ENCODE assay signal across 1 cellular context in genomic region chr12:56688129-56688845, GRCh38.
TF ChIP-seq lines count a peak whose summit lies in the region.

Gene PTGES3 (minus strand): TSS chr12:56688284. CDS start chr12:56687999, 285 bp downstream.

TF ChIP-seq in HepG2, 621 proteins besides CTCF, POLR2A, EP300 and RAD21 (continued from another document and continues in another):
- TF ChIP-seq NR1H2 (CRISPR knock-in tag; IDR thresholded peaks at IDR 0.05; ENCODE audit: borderline replicate concordance, low read depth) = 0 out of 2 replicates have a peak, but pooled peaks have one; percentile 2
- no peak for TF ChIP-seq NBN (conservative IDR thresholded peaks at IDR 0.05)
- no peak for TF ChIP-seq ZNF7 (CRISPR knock-in tag; IDR thresholded peaks at IDR 0.05)
- TF ChIP-seq ATF1 (CRISPR knock-in tag; IDR thresholded peaks at IDR 0.05) = peak; percentile 81
- TF ChIP-seq E2F2 (CRISPR knock-in tag; IDR thresholded peaks at IDR 0.05; ENCODE audit: borderline replicate concordance) = peak; percentile 69; the same call in 1 of the 2 replicates
- TF ChIP-seq ZKSCAN1 (IDR thresholded peaks at IDR 0.05; ENCODE audit: low read length) = no peak
- no peak for TF ChIP-seq SNRNP70 (IDR thresholded peaks at IDR 0.05; ENCODE audit: low read depth, low read length)
- TF ChIP-seq ZBTB8A (CRISPR knock-in tag; IDR thresholded peaks at IDR 0.05; ENCODE audit: borderline replicate concordance, low read depth) = no peak
- peak; percentile 18; the same call in 1 of the 2 replicates for TF ChIP-seq ZFP1 (CRISPR knock-in tag; IDR thresholded peaks at IDR 0.05)
- peak; percentile 90 for TF ChIP-seq E2F1 (CRISPR knock-in tag; IDR thresholded peaks at IDR 0.05)
- TF ChIP-seq KDM6A (CRISPR knock-in tag; IDR thresholded peaks at IDR 0.05; ENCODE audit: low read depth) = no peak
- peak; percentile 78 for TF ChIP-seq ZNF564 (CRISPR knock-in tag; IDR thresholded peaks at IDR 0.05)
- TF ChIP-seq KLF11 (CRISPR knock-in tag; IDR thresholded peaks at IDR 0.05) = peak; percentile 92
- TF ChIP-seq MAF1 (CRISPR knock-in tag; IDR thresholded peaks at IDR 0.05; ENCODE audit: borderline replicate concordance) = no peak; the same call in 1 of the 2 replicates
- peak; percentile 60; the same call in 1 of the 2 replicates for TF ChIP-seq ZNF691 (CRISPR knock-in tag; IDR thresholded peaks at IDR 0.05; ENCODE audit: borderline replicate concordance, low read depth)
- TF ChIP-seq YEATS4 (CRISPR knock-in tag; IDR thresholded peaks at IDR 0.05; ENCODE audit: borderline replicate concordance) = peak; percentile 96; the same call in 1 of the 2 replicates
- TF ChIP-seq ZNF557 (CRISPR knock-in tag; IDR thresholded peaks at IDR 0.05) = peak; percentile 66; the same call in 1 of the 2 replicates
- no peak for TF ChIP-seq ZZZ3 (CRISPR knock-in tag; IDR thresholded peaks at IDR 0.05; ENCODE audit: borderline replicate concordance)
- peak; percentile 88 for TF ChIP-seq ARID4A (CRISPR knock-in tag; IDR thresholded peaks at IDR 0.05; ENCODE audit: borderline replicate concordance)
- no peak for TF ChIP-seq ZBTB1 (CRISPR knock-in tag; IDR thresholded peaks at IDR 0.05; ENCODE audit: borderline replicate concordance)
- TF ChIP-seq ZBTB38 (CRISPR knock-in tag; IDR thresholded peaks at IDR 0.05) = peak; percentile 98
- TF ChIP-seq POLR2G (IDR thresholded peaks at IDR 0.05; ENCODE audit: low read depth, low read length) = peak; percentile 93
- TF ChIP-seq NONO (IDR thresholded peaks at IDR 0.05) = no peak
- TF ChIP-seq NONO (CRISPR knock-in tag; conservative IDR thresholded peaks at IDR 0.05) = peak; percentile 62; the same call in 1 of the 2 replicates
- TF ChIP-seq ATF6 (CRISPR knock-in tag; conservative IDR thresholded peaks at IDR 0.05) = no peak
- peak; percentile 57; the same call in 1 of the 2 replicates for TF ChIP-seq GATAD2A (CRISPR knock-in tag; IDR thresholded peaks at IDR 0.05)
- no peak for TF ChIP-seq NCOR1 (IDR thresholded peaks at IDR 0.05; ENCODE audit: borderline replicate concordance, low read length)
- TF ChIP-seq BCL6 (CRISPR knock-in tag; IDR thresholded peaks at IDR 0.05) = peak; percentile 85
- TF ChIP-seq MTA1 (CRISPR knock-in tag; IDR thresholded peaks at IDR 0.05; ENCODE audit: borderline replicate concordance) = peak; percentile 91
- TF ChIP-seq ZSCAN31 (CRISPR knock-in tag; IDR thresholded peaks at IDR 0.05; ENCODE audit: low read depth) = peak; percentile 95; the same call in 1 of the 2 replicates
- TF ChIP-seq PRDM10 (CRISPR knock-in tag; IDR thresholded peaks at IDR 0.05; ENCODE audit: low read depth) = 0 out of 2 replicates have a peak, but pooled peaks have one; percentile 28
- peak; percentile 77 for TF ChIP-seq HBP1 (CRISPR knock-in tag; IDR thresholded peaks at IDR 0.05; ENCODE audit: low read depth)
- no peak for TF ChIP-seq MIER2 (CRISPR knock-in tag; IDR thresholded peaks at IDR 0.05)
- peak; percentile 93; the same call in 1 of the 2 replicates for TF ChIP-seq HOXA9 (CRISPR knock-in tag; IDR thresholded peaks at IDR 0.05; ENCODE audit: borderline replicate concordance)
- no peak; the same call in 1 of the 2 replicates for TF ChIP-seq CENPBD1 (CRISPR knock-in tag; IDR thresholded peaks at IDR 0.05; ENCODE audit: borderline replicate concordance, low read depth)
- peak; percentile 87 for TF ChIP-seq TFE3 (CRISPR knock-in tag; IDR thresholded peaks at IDR 0.05)
- TF ChIP-seq NR0B2 (CRISPR knock-in tag; IDR thresholded peaks at IDR 0.05) = peak; percentile 75; the same call in 1 of the 2 replicates
- peak; percentile 19 for TF ChIP-seq STAG1 (CRISPR knock-in tag; IDR thresholded peaks at IDR 0.05)
- peak; percentile 79 for TF ChIP-seq ZNF878 (CRISPR knock-in tag; IDR thresholded peaks at IDR 0.05)
- peak; percentile 65; the same call in 1 of the 2 replicates for TF ChIP-seq RXRA (CRISPR knock-in tag; IDR thresholded peaks at IDR 0.05)
- no peak for TF ChIP-seq PHB2 (IDR thresholded peaks at IDR 0.05; ENCODE audit: partially characterized antibody)
